Comparison of ENCODE assay signal across 13 cellular contexts in genomic region chr17:17053446-17054379, GRCh38. TPM values are rescaled to one million over a fixed set of nuclear protein-coding genes. Genes with fewer than 3 reads are reported as not detected.
DNase-seq lines count a peak whose midpoint lies in the region; ATAC-seq and TF ChIP-seq lines count a peak whose summit lies in the region.
"Had no signal": no experiment of that assay in that cellular context is flagged by ENCODE, and none has a peak within 500 bp of the region (broad histone marks: within the 10 kb centered on the region; RNA-seq: fewer than 3 reads in every experiment).

No MANE protein-coding gene starts in this region.

- TF ChIP-seq CTCF in heart left ventricle (IDR thresholded peaks at IDR 0.05) (no peak), adrenal gland (IDR thresholded peaks at IDR 0.05) (no peak), upper lobe of right lung (IDR thresholded peaks at IDR 0.05) (no peak)

- TF ChIP-seq POLR2A in heart left ventricle (IDR thresholded peaks at IDR 0.05) (no peak), adrenal gland (IDR thresholded peaks at IDR 0.05) (no peak)

- no peaks in the 10 kb centered on the region for H3K9me3 Mint-ChIP-seq in naive B cell
- H3K9me3 Mint-ChIP-seq: WTC11 had no signal

- ATAC-seq in heart left ventricle (no peak), left cardiac atrium (no peak), naive B cell (ENCODE audit: low read depth in 2 of 2) (no peak), upper lobe of right lung (no peak)
- ATAC-seq: WTC11 had no signal

- DNase-seq in heart left ventricle (peak in 1 of 5 donors; percentile 24), left cardiac atrium (no peak), adrenal gland (peak in 4 of 7 donors; percentile 8 to 21 (median 12)), naive B cell (no peak), upper lobe of right lung (peak; percentile 45), NCI-H2107 (lab: John Stamatoyannopoulos, UW) (no peak), NCI-H774 (lab: John Stamatoyannopoulos, UW) (no peak), GM19238 (ENCODE audit: insufficient read length, low spot score) (no peak)
- DNase-seq: activated naive CD4-positive, alpha-beta T cell; BE2C; Karpas-422; NCI-H2029 treated with DMSO at 0.1 percent for 48 hours had no signal

- H3K36me3 Mint-ChIP-seq in naive B cell: no peaks in the 10 kb centered on the region

- H3K27me3 ChIP-seq in heart left ventricle (no peaks in the 10 kb centered on the region), adrenal gland (no peaks in the 10 kb centered on the region), upper lobe of right lung (no peaks in the 10 kb centered on the region)
- H3K27me3 ChIP-seq: BE2C had no signal

- H3K27ac ChIP-seq in heart left ventricle: peak overlapping the region in 11 of 12 donors; percentile 40 to 86 (median 65)
- H3K27ac ChIP-seq in adrenal gland: peak overlapping the region in 2 of 5 donors; percentile 65 to 89
- peak overlapping the region; percentile 55 for H3K27ac ChIP-seq in upper lobe of right lung

- H3K4me1 Mint-ChIP-seq in naive B cell: peaks cover 48 to 65% (median 64%) of the 10 kb centered on the region in 3 donors

- no peaks in the 10 kb centered on the region for H3K27me3 Mint-ChIP-seq in naive B cell

- peak overlapping the region in 4 of 6 donors; percentile 20 to 93 (median 83) for H3K27ac Mint-ChIP-seq in naive B cell

- H3K9me3 ChIP-seq in heart left ventricle: no peaks in the 10 kb centered on the region
- H3K9me3 ChIP-seq in adrenal gland (replicated peaks in 1 of 3): no peaks in the 10 kb centered on the region
- H3K9me3 ChIP-seq in upper lobe of right lung: no peaks in the 10 kb centered on the region
- H3K9me3 ChIP-seq: BE2C had no signal

- intact Hi-C loops in heart left ventricle (cut with DNase I): loop anchor here in 1 of 10 donors (10.0 kb wide), 1 partner anchor 61 kb away; no protein-coding TSS in a partner anchor
- intact Hi-C loops in left cardiac atrium (cut with DNase I): no loop called here
- intact Hi-C loops in adrenal gland (cut with DNase I): loop anchor here (5.0 kb wide), 2 partner anchors 49 to 54 kb away; no protein-coding TSS in a partner anchor
- intact Hi-C loops in upper lobe of right lung (cut with DNase I): no loop called here

- H3K4me1 ChIP-seq in heart left ventricle (peaks cover 28 to 100% (median 84%) of the 10 kb centered on the region in 12 donors), adrenal gland (replicated peaks in 1 of 2) (peaks cover 38 to 56% of the 10 kb centered on the region in 2 donors), upper lobe of right lung (peaks cover 81% of the 10 kb centered on the region)
- H3K4me1 ChIP-seq: BE2C had no signal

- H3K36me3 ChIP-seq in heart left ventricle (peaks cover 0 to 21% (median 0%) of the 10 kb centered on the region in 9 donors), adrenal gland (replicated peaks in 1 of 2) (peaks cover 0 to 6% of the 10 kb centered on the region in 2 donors), upper lobe of right lung (peaks cover 11% of the 10 kb centered on the region)
- H3K36me3 ChIP-seq: BE2C had no signal

- H3K4me3 ChIP-seq in heart left ventricle: no peak overlapping the region
- H3K4me3 ChIP-seq in adrenal gland: no peak overlapping the region
- H3K4me3 ChIP-seq in upper lobe of right lung: no peak overlapping the region

- H3K4me3 Mint-ChIP-seq in naive B cell: peak overlapping the region in 5 of 8 donors; percentile 15 to 77 (median 57)
- H3K4me3 Mint-ChIP-seq: WTC11 had no signal

- 66 to 73% (median 72%) methylated on average over 8 of the region's 8 CpGs for WGBS in heart left ventricle, 4 donors
- WGBS in adrenal gland, 4 donors: 82 to 89% (median 86%) methylated on average over 4 to 8 of the region's 8 CpGs

RNA-seq across cellular contexts. Expression of gene MPRIP, which starts 11.5 kb away (rescaled TPM):
- 100 to 1,000 TPM; 131 to 686 (median 343) TPM for total RNA-seq in heart left ventricle
- polyA plus RNA-seq in heart left ventricle: 100 to 1,000 TPM; 237 to 476 TPM
- 100 to 1,000 TPM; 247 to 329 TPM for total RNA-seq in left cardiac atrium
- 100 to 1,000 TPM; 109 to 234 (median 168) TPM for total RNA-seq in adrenal gland
- polyA plus RNA-seq in adrenal gland: 100 to 1,000 TPM; 174 to 231 (median 176) TPM
- polyA plus RNA-seq in naive B cell (ENCODE audit: low read depth in 6 of 6): 10 to 100 TPM in 4 of 6 donors, 1 to 10 TPM in 2; 1.9 to 26.0 (median 12.6) TPM
- total RNA-seq in upper lobe of right lung: 333 TPM

Comparison
In these comparisons a context has a peak if more than half of its experiments do, and no peak if none do; other contexts are left out.
1. DNase-seq: peak in adrenal gland (4 of 7) and upper lobe of right lung (single experiment); none in left cardiac atrium (single experiment), naive B cell (single experiment), NCI-H2107 (single experiment), NCI-H774 (single experiment) and GM19238 (single experiment).
2. intact Hi-C loops: an anchor here in adrenal gland (5.0 kb wide); none called in left cardiac atrium and upper lobe of right lung.